In genomic region chr15:27570746-27571145, GRCh38 we compare ENCODE assay signal across 8 cellular contexts.
"Had no signal": no experiment of that assay in that cellular context is flagged by ENCODE, and none has a peak within 500 bp of the region (broad histone marks: within the 10 kb centered on the region; RNA-seq: fewer than 3 reads in every experiment).

No MANE protein-coding gene starts in this region.

- H3K4me3 ChIP-seq: GM23248, HAP-1, K562 had no signal

- DNase-seq: GM23248, GOT3, H7, IMR-90, KG1 had no signal

- H3K36me3 ChIP-seq: HAP-1 had no signal

- FAIRE-seq: HTR-8/SVneo had no signal

- H3K4me1 ChIP-seq: HAP-1 had no signal

- H3K9me3 ChIP-seq: HAP-1 had no signal

- H3K27ac ChIP-seq: GM23248 had no signal

- ATAC-seq: K562 had no signal
